ENCODE assay signal across 11 cellular contexts in genomic region chrX:39850630-39851152, GRCh38.
DNase-seq lines count a peak whose midpoint lies in the region; ATAC-seq and TF ChIP-seq lines count a peak whose summit lies in the region.
"Had no signal": no experiment of that assay in that cellular context is flagged by ENCODE, and none has a peak within 500 bp of the region (broad histone marks: within the 10 kb centered on the region; RNA-seq: fewer than 3 reads in every experiment).

No MANE protein-coding gene starts in this region.

- CTCF ChIA-PET in activated CD8-positive, alpha-beta memory T cell treated with anti-CD3 and anti-CD28 coated beads, Interleukin-2, amount 10 ng/mL, durations not matched to agents 7 days and 5 days (lab: Charles Lee) = interaction anchor here (0.9 to 1.4 kb wide), 2 partner anchors 15 to 198 kb away, joined by 3 read pairs; no protein-coding TSS in a partner anchor
- CTCF ChIA-PET in activated CD8-positive, alpha-beta T cell treated with anti-CD3 and anti-CD28 coated beads for 36 hours (lab: Charles Lee) = interaction anchor here (1.3 to 1.9 kb wide), 2 partner anchors 11 to 34 kb away, joined by 4 to 5 read pairs; no protein-coding TSS in a partner anchor

- 76 to 78% methylated on average over 3 of the region's 3 CpGs for WGBS in lower leg skin, 2 donors

- no peaks in the 10 kb centered on the region for H3K27me3 Mint-ChIP-seq in activated CD8-positive, alpha-beta memory T cell treated with anti-CD3 and anti-CD28 coated beads, Interleukin-2, amount 10 ng/mL, durations not matched to agents 7 days and 5 days
- H3K27me3 Mint-ChIP-seq in activated CD8-positive, alpha-beta T cell treated with anti-CD3 and anti-CD28 coated beads for 36 hours = no peaks in the 10 kb centered on the region
- peaks cover 19% of the 10 kb centered on the region for H3K27me3 Mint-ChIP-seq in nephron progenitor cell (ENCODE audit: low read depth, poor library complexity)

- DNase-seq in activated CD8-positive, alpha-beta memory T cell treated with anti-CD3 and anti-CD28 coated beads, Interleukin-2, amount 10 ng/mL, durations not matched to agents 7 days and 5 days = peak; percentile 76
- DNase-seq in activated CD8-positive, alpha-beta memory T cell treated with anti-CD3 and anti-CD28 coated beads, Interleukin-2, amount 50 U/mL, for 48 hours = no peak
- DNase-seq in LHCN-M2 (ENCODE audit: low read depth) (peak; percentile 53), nephron progenitor cell (peak; percentile 23), NCI-H2107 treated with DMSO at 0.1 percent for 48 hours (lab: John Stamatoyannopoulos, UW; ENCODE audit: unreplicated experiment) (no peak), lower leg skin (ENCODE audit: low spot score in 2 of 2) (no peak)
- peak; percentile 71 for DNase-seq in activated CD8-positive, alpha-beta T cell treated with anti-CD3 and anti-CD28 coated beads for 36 hours
- DNase-seq: colonic mucosa, islet precursor cell, NCI-H526 had no signal

- no peak overlapping the region for H3K4me3 ChIP-seq in lower leg skin (ENCODE audit: low read depth, poor library complexity, severe bottlenecking)
- H3K4me3 ChIP-seq: colonic mucosa had no signal

- H3K4me3 Mint-ChIP-seq in activated CD8-positive, alpha-beta memory T cell treated with anti-CD3 and anti-CD28 coated beads, Interleukin-2, amount 10 ng/mL, durations not matched to agents 7 days and 5 days = no peak overlapping the region
- H3K4me3 Mint-ChIP-seq in activated CD8-positive, alpha-beta T cell treated with anti-CD3 and anti-CD28 coated beads for 36 hours = no peak overlapping the region
- no peak overlapping the region for H3K4me3 Mint-ChIP-seq in nephron progenitor cell

- peaks cover 51% of the 10 kb centered on the region for H3K36me3 Mint-ChIP-seq in activated CD8-positive, alpha-beta memory T cell treated with anti-CD3 and anti-CD28 coated beads, Interleukin-2, amount 10 ng/mL, durations not matched to agents 7 days and 5 days
- no peaks in the 10 kb centered on the region for H3K36me3 Mint-ChIP-seq in activated CD8-positive, alpha-beta T cell treated with anti-CD3 and anti-CD28 coated beads for 36 hours (ENCODE audit: low read depth)
- no peaks in the 10 kb centered on the region for H3K36me3 Mint-ChIP-seq in nephron progenitor cell (ENCODE audit: low read depth)

- POLR2A ChIA-PET in activated CD8-positive, alpha-beta T cell treated with anti-CD3 and anti-CD28 coated beads for 36 hours (lab: Charles Lee) = interaction anchor here (1.0 to 2.0 kb wide), 4 partner anchors 10 to 163 kb away, joined by 3 to 8 read pairs (median 4); no protein-coding TSS in a partner anchor

- peaks cover 43% of the 10 kb centered on the region for H3K4me1 Mint-ChIP-seq in activated CD8-positive, alpha-beta memory T cell treated with anti-CD3 and anti-CD28 coated beads, Interleukin-2, amount 10 ng/mL, durations not matched to agents 7 days and 5 days
- peaks cover 48% of the 10 kb centered on the region for H3K4me1 Mint-ChIP-seq in activated CD8-positive, alpha-beta T cell treated with anti-CD3 and anti-CD28 coated beads for 36 hours (ENCODE audit: low read depth)
- peaks cover 63% of the 10 kb centered on the region for H3K4me1 Mint-ChIP-seq in nephron progenitor cell

- peak overlapping the region; percentile 40 for H3K27ac Mint-ChIP-seq in activated CD8-positive, alpha-beta memory T cell treated with anti-CD3 and anti-CD28 coated beads, Interleukin-2, amount 10 ng/mL, durations not matched to agents 7 days and 5 days
- no peak overlapping the region for H3K27ac Mint-ChIP-seq in activated CD8-positive, alpha-beta T cell treated with anti-CD3 and anti-CD28 coated beads for 36 hours
- no peak overlapping the region for H3K27ac Mint-ChIP-seq in nephron progenitor cell

- no peak for TF ChIP-seq POLR2A in lower leg skin (IDR thresholded peaks at IDR 0.05)

- ATAC-seq in activated CD8-positive, alpha-beta memory T cell treated with anti-CD3 and anti-CD28 coated beads, Interleukin-2, amount 10 ng/mL, durations not matched to agents 7 days and 5 days = no peak
- ATAC-seq in activated CD8-positive, alpha-beta T cell treated with anti-CD3 and anti-CD28 coated beads for 36 hours = no peak
- no peak for ATAC-seq in GM18861 (IDR thresholded peaks at IDR 0.05; ENCODE audit: unreplicated experiment)

- TF ChIP-seq CTCF in activated CD8-positive, alpha-beta T cell treated with anti-CD3 and anti-CD28 coated beads for 36 hours (IDR thresholded peaks at IDR 0.05) = no peak
- TF ChIP-seq CTCF in nephron progenitor cell (IDR thresholded peaks at IDR 0.05) = no peak
- no peak for TF ChIP-seq CTCF in lower leg skin (IDR thresholded peaks at IDR 0.05)

- intact Hi-C loops in activated CD8-positive, alpha-beta T cell treated with anti-CD3 and anti-CD28 coated beads for 36 hours (cut with micrococcal nuclease) = loop anchor here (10.0 kb wide), 1 partner anchor 324 kb away; no protein-coding TSS in a partner anchor
- intact Hi-C loops in lower leg skin (cut with DNase I; ENCODE audit: low total_unique reads) = no loop called here

- H3K9me3 Mint-ChIP-seq in activated CD8-positive, alpha-beta memory T cell treated with anti-CD3 and anti-CD28 coated beads, Interleukin-2, amount 10 ng/mL, durations not matched to agents 7 days and 5 days (ENCODE audit: low read depth) = no peaks in the 10 kb centered on the region
- H3K9me3 Mint-ChIP-seq in activated CD8-positive, alpha-beta T cell treated with anti-CD3 and anti-CD28 coated beads for 36 hours = no peaks in the 10 kb centered on the region
- H3K9me3 Mint-ChIP-seq in nephron progenitor cell = peaks cover 19% of the 10 kb centered on the region

Comparison
In these comparisons a context has a peak if more than half of its experiments do, and no peak if none do; other contexts are left out.
1. DNase-seq: peak in activated CD8-positive, alpha-beta memory T cell treated with anti-CD3 and anti-CD28 coated beads, Interleukin-2, amount 10 ng/mL, durations not matched to agents 7 days and 5 days (single experiment), LHCN-M2 (single experiment), activated CD8-positive, alpha-beta T cell treated with anti-CD3 and anti-CD28 coated beads for 36 hours (single experiment) and nephron progenitor cell (single experiment); none in activated CD8-positive, alpha-beta memory T cell treated with anti-CD3 and anti-CD28 coated beads, Interleukin-2, amount 50 U/mL, for 48 hours (single experiment), NCI-H2107 treated with DMSO at 0.1 percent for 48 hours (single experiment) and lower leg skin (0 of 2).